ENCODE assay signal across 8 cellular contexts in the genomic region with DNA sequence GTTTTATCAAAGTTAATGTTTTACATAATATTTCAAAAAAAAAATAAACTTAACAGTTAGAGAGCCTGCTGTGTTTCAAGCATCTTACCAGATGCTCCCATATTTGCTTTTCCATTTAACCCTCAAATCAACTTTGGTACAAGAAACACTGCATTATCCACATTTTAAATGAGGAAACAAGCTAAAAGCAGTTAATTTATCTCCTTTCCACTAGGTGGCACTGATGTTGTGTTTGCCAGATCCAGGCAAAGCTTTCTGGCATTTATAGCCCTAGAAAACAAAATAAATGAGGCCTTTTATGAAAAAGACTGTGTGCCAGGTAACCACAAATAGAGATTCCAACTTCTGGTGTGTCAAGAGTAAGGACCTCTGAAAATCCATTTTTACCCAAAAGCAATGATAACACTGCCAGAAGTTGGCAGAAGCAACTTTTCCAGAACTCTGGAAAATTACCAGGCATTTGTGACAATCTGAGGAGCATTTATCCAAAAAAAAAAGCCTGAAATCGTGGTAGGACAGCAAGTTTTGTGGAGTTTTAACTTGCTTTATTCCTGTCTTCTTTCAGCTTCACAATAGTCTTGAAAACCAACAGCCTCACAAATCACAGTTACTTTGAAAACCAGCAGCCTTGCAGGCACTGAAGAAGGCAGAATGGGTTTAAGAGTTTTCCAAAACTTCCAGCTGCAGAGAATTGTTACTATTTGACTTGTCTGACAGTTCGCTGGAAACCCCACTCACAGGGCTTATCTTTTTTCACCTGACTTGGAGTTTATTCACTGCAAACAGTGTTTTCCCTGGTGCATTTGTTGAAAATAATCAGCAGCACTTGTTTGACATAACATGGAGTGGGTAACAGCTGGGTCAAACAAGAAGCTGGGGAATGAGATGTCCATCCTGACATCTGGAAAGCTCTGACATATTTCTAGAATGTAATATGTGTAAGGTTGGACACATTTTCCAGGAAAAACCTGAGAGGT. TPM values are rescaled to one million over a fixed set of nuclear protein-coding genes. Genes with fewer than 3 reads are reported as not detected.
DNase-seq lines count a peak whose midpoint lies in the region; ATAC-seq and TF ChIP-seq lines count a peak whose summit lies in the region.

No MANE protein-coding gene starts in this region.

- BruUV-seq in OCI-LY7 (replicated peaks; lab: Mats Ljungman, UMichigan): no TSS peak

- TF ChIP-seq CTCF in HFFc6 (IDR thresholded peaks at IDR 0.05) (peak; percentile 88), OCI-LY7 (conservative IDR thresholded peaks at IDR 0.05; ENCODE audit: low read length) (peak; percentile 95), choroid plexus epithelial cell (conservative IDR thresholded peaks at IDR 0.05; ENCODE audit: low read depth, low read length) (peak; percentile 75)

- H3K9me3 Mint-ChIP-seq in HFFc6: no peaks in the 10 kb centered on the region

- 0 out of 2 replicates have a peak, but pooled peaks cover 5% of the 10 kb centered on the region for H4K20me1 ChIP-seq in OCI-LY7 (ENCODE audit: insufficient read depth, low read length)

- no peaks in the 10 kb centered on the region for H3K79me2 ChIP-seq in OCI-LY7 (ENCODE audit: insufficient read depth, low read depth, low read length)

- H2AFZ ChIP-seq in OCI-LY7 (ENCODE audit: low read length): no peak overlapping the region

- no peak overlapping the region for H3K4me2 ChIP-seq in OCI-LY7 (ENCODE audit: low read length)

- no peaks in the 10 kb centered on the region for H3K36me3 Mint-ChIP-seq in HFFc6 (ENCODE audit: low read depth)

- peaks cover 48% of the 10 kb centered on the region for H3K4me1 Mint-ChIP-seq in HFFc6 (ENCODE audit: low read depth)

- H3K4me3 ChIP-seq in OCI-LY7 (ENCODE audit: low read depth, low read length, poor library complexity, severe bottlenecking): no peak overlapping the region
- H3K4me3 ChIP-seq in choroid plexus epithelial cell (ENCODE audit: low read depth, low read length): no peak overlapping the region

- POLR2A ChIA-PET in OCI-LY7 (lab: Charles Lee): interaction anchor here (1.4 to 1.5 kb wide), 2 partner anchors 9 to 14 kb away, joined by 5 to 6 read pairs; partner anchors contain the start of gene FAM162A

- H3K9me2 ChIP-seq in OCI-LY7 (ENCODE audit: insufficient read depth, low read length): no peaks in the 10 kb centered on the region

- H3K27ac ChIP-seq in OCI-LY7 (ENCODE audit: low read depth, low read length, poor library complexity, severe bottlenecking): no peak overlapping the region

- peak; percentile 25 for DNase-seq in DMS114 treated with DMSO at 0.1 percent for 48 hours (lab: John Stamatoyannopoulos, UW; ENCODE audit: unreplicated experiment)
- peak; percentile 61 for DNase-seq in HFFc6
- DNase-seq in OCI-LY7 (ENCODE audit: low spot score): peak; percentile 70
- peak; percentile 80 for DNase-seq in choroid plexus epithelial cell (ENCODE audit: low read depth)
- DNase-seq in lung microvascular endothelial cell (ENCODE audit: low read depth in 2 of 2): peak; percentile 65 to 76
- DNase-seq in sciatic nerve (ENCODE audit: low spot score): no peak
- DNase-seq in NCI-H187 (lab: John Stamatoyannopoulos, UW): no peak

- no peaks in the 10 kb centered on the region for H3K27me3 Mint-ChIP-seq in HFFc6 (ENCODE audit: insufficient read depth)

- CTCF ChIA-PET in OCI-LY7 (lab: Charles Lee; ENCODE audit: unreplicated experiment): interaction anchor here (0.6 to 1.4 kb wide), 3 partner anchors 9 to 37 kb away, joined by 3 to 7 read pairs (median 3); partner anchors contain the start of gene FAM162A

- ATAC-seq in sciatic nerve: no peak
- no peak for ATAC-seq in HG03045 (IDR thresholded peaks at IDR 0.05; ENCODE audit: unreplicated experiment)

- H3K36me3 ChIP-seq in OCI-LY7 (ENCODE audit: insufficient read depth, low read length): peaks cover 12% of the 10 kb centered on the region; the same call in 1 of the 2 replicates

- peak overlapping the region; percentile 84 for H3K27ac Mint-ChIP-seq in HFFc6

- no peak overlapping the region for H3K4me3 Mint-ChIP-seq in HFFc6

- H3K4me1 ChIP-seq in OCI-LY7 (ENCODE audit: insufficient read depth, low read length, poor library complexity, severe bottlenecking): peaks cover 5% of the 10 kb centered on the region

- intact Hi-C loops in OCI-LY7 (cut with micrococcal nuclease; ENCODE audit: unreplicated experiment) (loop anchor here (1.0 to 5.0 kb wide), 3 partner anchors 269 to 636 kb away; no protein-coding TSS in a partner anchor), sciatic nerve (cut with DNase I) (no loop called here)

- no peaks in the 10 kb centered on the region for H3K9me3 ChIP-seq in OCI-LY7 (ENCODE audit: low read length)

RNA-seq across cellular contexts. Expression of gene FAM162A, which starts 9.2 kb away (rescaled TPM):
- total RNA-seq in HFFc6 (2021; fragmentation: NEBNext Ultra II Directional; extraction: Animal tissue kit (Norgen Biotek cat#: 25700)): 10 to 100 TPM; 28.4 to 37.5 (median 31.5) TPM
- 27.9 and 43.2 TPM in 2 replicates for total RNA-seq in OCI-LY7 (2014; rRNA removed; shearing (Covaris generic))
- 36.0 and 61.1 TPM in 2 replicates for total RNA-seq in OCI-LY7 (2022)
- 6.5 and 7.4 TPM in 2 replicates for total RNA-seq in lung microvascular endothelial cell
- 36.1 TPM for total RNA-seq in sciatic nerve

RNA-seq across cellular contexts. Expression of gene MIX23, which starts 10.1 kb away (rescaled TPM):
- 10 to 100 TPM; 29.8 to 43.6 (median 40.6) TPM for total RNA-seq in HFFc6 (2021; fragmentation: NEBNext Ultra II Directional; extraction: Animal tissue kit (Norgen Biotek cat#: 25700))
- 44.7 and 55.3 TPM in 2 replicates for total RNA-seq in OCI-LY7 (2014; rRNA removed; shearing (Covaris generic))
- total RNA-seq in OCI-LY7 (2022) (59.2 and 71.3 TPM in 2 replicates), lung microvascular endothelial cell (22.2 and 25.6 TPM in 2 replicates), sciatic nerve (28.1 TPM)

RNA-seq across cellular contexts. Expression of gene WDR5B, which starts 22.7 kb away (rescaled TPM):
- total RNA-seq in HFFc6 (2021; fragmentation: NEBNext Ultra II Directional; extraction: Animal tissue kit (Norgen Biotek cat#: 25700)): 1 to 10 TPM; 4.6 to 5.8 (median 5.4) TPM
- 6.9 and 8.3 TPM in 2 replicates for total RNA-seq in OCI-LY7 (2014; rRNA removed; shearing (Covaris generic))
- total RNA-seq in OCI-LY7 (2022) (6.3 and 7.3 TPM in 2 replicates), lung microvascular endothelial cell (2.6 and 3.8 TPM in 2 replicates), sciatic nerve (5.3 TPM)

Comparison
In these comparisons a context has a peak if more than half of its experiments do, and no peak if none do; other contexts are left out.
1. DNase-seq: peak in DMS114 treated with DMSO at 0.1 percent for 48 hours (single experiment), HFFc6 (single experiment), OCI-LY7 (single experiment), choroid plexus epithelial cell (single experiment) and lung microvascular endothelial cell (2 of 2); none in sciatic nerve (single experiment) and NCI-H187 (0 of 2).
2. Peak in every context shown above with its lines, with median percentiles within 50 percentile points of each other: CTCF ChIP-seq.